8 cellular contexts compared by ENCODE assay signal in the genomic region with DNA sequence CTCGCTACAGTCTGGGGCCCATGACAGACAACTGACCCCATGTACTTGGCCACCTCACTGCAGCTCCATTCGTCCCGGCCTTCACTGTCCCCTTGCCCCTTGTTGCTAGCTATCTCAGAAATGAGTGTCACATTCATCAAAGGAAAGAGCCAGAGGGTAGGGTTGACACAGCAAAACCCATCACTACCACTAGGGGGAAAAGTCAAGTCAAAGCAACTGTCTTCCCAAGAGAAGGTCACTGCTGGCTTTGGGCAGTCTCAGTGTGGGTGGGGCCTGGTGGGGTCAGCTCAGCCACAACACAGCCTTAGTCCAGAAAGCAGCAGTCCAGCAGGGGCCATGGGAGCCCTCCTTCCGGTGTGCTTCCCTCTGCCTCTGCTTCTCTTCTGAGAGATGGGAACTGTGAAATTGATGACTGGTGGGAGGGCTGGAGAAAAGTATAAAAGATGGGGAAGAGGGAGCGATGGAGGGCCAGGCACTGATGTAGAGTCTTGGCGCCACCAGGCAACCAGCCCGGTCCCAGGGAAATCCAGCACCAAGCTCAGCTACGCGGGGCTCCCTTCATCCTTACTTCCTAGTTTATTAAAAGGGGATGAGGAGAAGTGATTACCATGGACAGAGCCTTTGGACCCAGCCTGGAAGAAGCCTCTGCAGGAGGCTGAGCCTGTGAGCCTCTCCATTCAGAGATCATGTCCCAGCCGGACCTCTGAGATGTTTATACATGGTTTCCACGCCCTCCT. TPM values are rescaled to one million over a fixed set of nuclear protein-coding genes. Genes with fewer than 3 reads are reported as not detected.
DNase-seq lines count a peak whose midpoint lies in the region; ATAC-seq and TF ChIP-seq lines count a peak whose summit lies in the region.

No MANE protein-coding gene starts in this region.

- TF ChIP-seq CTCF in AG04449 (IDR thresholded peaks at IDR 0.05; ENCODE audit: insufficient read depth, low read length, missing control alignments) (peak; percentile 21), GM12872 (IDR thresholded peaks at IDR 0.05; ENCODE audit: insufficient read depth, low read depth, low read length) (peak; percentile 73)

- CTCF ChIA-PET in AG04449 (lab: Yijun Ruan, JAX): no interaction called here

- DNase-seq in AG04449 (ENCODE audit: low read depth, low spot score): no peak
- DNase-seq in germinal center (ENCODE audit: low spot score): peak; percentile 17
- DNase-seq in NCI-H2081 (lab: John Stamatoyannopoulos, UW): no peak
- no peak for DNase-seq in NCI-H146 (lab: John Stamatoyannopoulos, UW)

- no peak overlapping the region for H3K4me3 ChIP-seq in AG04449 (ENCODE audit: low read depth, low read length)

- ATAC-seq in HG03565 (IDR thresholded peaks at IDR 0.05; ENCODE audit: unreplicated experiment) (no peak), HG03460 (IDR thresholded peaks at IDR 0.05; ENCODE audit: unreplicated experiment) (no peak)

- POLR2A ChIA-PET in AG04449 (lab: Yijun Ruan, JAX): no interaction called here

TF ChIP-seq in PFSK-1, 5 proteins besides CTCF, POLR2A, EP300 and RAD21:
- TF ChIP-seq, protein P1, sequence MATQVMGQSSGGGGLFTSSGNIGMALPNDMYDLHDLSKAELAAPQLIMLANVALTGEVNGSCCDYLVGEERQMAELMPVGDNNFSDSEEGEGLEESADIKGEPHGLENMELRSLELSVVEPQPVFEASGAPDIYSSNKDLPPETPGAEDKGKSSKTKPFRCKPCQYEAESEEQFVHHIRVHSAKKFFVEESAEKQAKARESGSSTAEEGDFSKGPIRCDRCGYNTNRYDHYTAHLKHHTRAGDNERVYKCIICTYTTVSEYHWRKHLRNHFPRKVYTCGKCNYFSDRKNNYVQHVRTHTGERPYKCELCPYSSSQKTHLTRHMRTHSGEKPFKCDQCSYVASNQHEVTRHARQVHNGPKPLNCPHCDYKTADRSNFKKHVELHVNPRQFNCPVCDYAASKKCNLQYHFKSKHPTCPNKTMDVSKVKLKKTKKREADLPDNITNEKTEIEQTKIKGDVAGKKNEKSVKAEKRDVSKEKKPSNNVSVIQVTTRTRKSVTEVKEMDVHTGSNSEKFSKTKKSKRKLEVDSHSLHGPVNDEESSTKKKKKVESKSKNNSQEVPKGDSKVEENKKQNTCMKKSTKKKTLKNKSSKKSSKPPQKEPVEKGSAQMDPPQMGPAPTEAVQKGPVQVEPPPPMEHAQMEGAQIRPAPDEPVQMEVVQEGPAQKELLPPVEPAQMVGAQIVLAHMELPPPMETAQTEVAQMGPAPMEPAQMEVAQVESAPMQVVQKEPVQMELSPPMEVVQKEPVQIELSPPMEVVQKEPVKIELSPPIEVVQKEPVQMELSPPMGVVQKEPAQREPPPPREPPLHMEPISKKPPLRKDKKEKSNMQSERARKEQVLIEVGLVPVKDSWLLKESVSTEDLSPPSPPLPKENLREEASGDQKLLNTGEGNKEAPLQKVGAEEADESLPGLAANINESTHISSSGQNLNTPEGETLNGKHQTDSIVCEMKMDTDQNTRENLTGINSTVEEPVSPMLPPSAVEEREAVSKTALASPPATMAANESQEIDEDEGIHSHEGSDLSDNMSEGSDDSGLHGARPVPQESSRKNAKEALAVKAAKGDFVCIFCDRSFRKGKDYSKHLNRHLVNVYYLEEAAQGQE (IDR thresholded peaks at IDR 0.05; ENCODE audit: insufficient read depth in 1 of 2, low read depth in 2 of 2, low read length in 2 of 2): peak; percentile 81 to 91
- no peak for TF ChIP-seq FOXP2 (optimal IDR thresholded peaks at IDR 0.05; ENCODE audit: borderline replicate concordance, extremely low read depth, extremely low read length, insufficient read depth)

RNA-seq across cellular contexts. Expression of gene PLXNA4, which starts 58.0 kb away (rescaled TPM):
- polyA plus RNA-seq in PFSK-1 (2012; ENCODE audit: insufficient read length, low read depth): 0.19 TPM
